In the genomic region with DNA sequence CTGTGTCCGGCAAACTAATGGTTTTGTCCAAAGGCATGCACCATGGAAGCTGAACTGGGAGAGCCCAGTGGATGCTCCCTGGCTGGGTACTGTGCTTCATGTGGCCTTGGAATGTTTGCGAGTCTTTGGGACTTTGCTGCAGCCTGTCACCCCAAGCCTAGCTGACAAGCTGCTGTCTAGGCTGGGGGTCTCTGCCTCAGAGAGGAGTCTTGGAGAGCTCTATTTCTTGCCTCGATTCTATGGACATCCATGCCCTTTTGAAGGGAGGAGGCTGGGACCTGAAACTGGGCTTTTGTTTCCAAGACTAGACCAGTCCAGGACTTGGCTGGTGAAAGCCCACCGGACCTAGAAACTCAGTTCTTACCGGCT, we compare ENCODE assay signal across 1 cellular context.
TF ChIP-seq lines count a peak whose summit lies in the region.

No MANE protein-coding gene starts in this region.

TF ChIP-seq in HCT116, 20 proteins besides CTCF, POLR2A, EP300 and RAD21 (continued from another document):
- TF ChIP-seq CEBPB (IDR thresholded peaks at IDR 0.05; ENCODE audit: low read depth) (no peak), POLR2AphosphoS5 (IDR thresholded peaks at IDR 0.05; ENCODE audit: low read depth, low read length) (no peak), TCF7L2 (IDR thresholded peaks at IDR 0.05; ENCODE audit: borderline replicate concordance, extremely low read depth, insufficient read depth, insufficient read length) (no peak), ELF1 (IDR thresholded peaks at IDR 0.05; ENCODE audit: borderline replicate concordance, low read depth) (no peak), JUND (IDR thresholded peaks at IDR 0.05) (no peak), ZFX (IDR thresholded peaks at IDR 0.05) (no peak), EGR1 (IDR thresholded peaks at IDR 0.05; ENCODE audit: low read depth) (no peak), SRF (IDR thresholded peaks at IDR 0.05; ENCODE audit: low read depth) (no peak), MAX (IDR thresholded peaks at IDR 0.05) (no peak), CBX3 (IDR thresholded peaks at IDR 0.05; ENCODE audit: low read depth) (no peak)
- TF ChIP-seq, protein P1, sequence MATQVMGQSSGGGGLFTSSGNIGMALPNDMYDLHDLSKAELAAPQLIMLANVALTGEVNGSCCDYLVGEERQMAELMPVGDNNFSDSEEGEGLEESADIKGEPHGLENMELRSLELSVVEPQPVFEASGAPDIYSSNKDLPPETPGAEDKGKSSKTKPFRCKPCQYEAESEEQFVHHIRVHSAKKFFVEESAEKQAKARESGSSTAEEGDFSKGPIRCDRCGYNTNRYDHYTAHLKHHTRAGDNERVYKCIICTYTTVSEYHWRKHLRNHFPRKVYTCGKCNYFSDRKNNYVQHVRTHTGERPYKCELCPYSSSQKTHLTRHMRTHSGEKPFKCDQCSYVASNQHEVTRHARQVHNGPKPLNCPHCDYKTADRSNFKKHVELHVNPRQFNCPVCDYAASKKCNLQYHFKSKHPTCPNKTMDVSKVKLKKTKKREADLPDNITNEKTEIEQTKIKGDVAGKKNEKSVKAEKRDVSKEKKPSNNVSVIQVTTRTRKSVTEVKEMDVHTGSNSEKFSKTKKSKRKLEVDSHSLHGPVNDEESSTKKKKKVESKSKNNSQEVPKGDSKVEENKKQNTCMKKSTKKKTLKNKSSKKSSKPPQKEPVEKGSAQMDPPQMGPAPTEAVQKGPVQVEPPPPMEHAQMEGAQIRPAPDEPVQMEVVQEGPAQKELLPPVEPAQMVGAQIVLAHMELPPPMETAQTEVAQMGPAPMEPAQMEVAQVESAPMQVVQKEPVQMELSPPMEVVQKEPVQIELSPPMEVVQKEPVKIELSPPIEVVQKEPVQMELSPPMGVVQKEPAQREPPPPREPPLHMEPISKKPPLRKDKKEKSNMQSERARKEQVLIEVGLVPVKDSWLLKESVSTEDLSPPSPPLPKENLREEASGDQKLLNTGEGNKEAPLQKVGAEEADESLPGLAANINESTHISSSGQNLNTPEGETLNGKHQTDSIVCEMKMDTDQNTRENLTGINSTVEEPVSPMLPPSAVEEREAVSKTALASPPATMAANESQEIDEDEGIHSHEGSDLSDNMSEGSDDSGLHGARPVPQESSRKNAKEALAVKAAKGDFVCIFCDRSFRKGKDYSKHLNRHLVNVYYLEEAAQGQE (IDR thresholded peaks at IDR 0.05; ENCODE audit: low read depth): no peak
TF ChIP-seq in HCT116: peak in this region for 0.
